In the genomic region with DNA sequence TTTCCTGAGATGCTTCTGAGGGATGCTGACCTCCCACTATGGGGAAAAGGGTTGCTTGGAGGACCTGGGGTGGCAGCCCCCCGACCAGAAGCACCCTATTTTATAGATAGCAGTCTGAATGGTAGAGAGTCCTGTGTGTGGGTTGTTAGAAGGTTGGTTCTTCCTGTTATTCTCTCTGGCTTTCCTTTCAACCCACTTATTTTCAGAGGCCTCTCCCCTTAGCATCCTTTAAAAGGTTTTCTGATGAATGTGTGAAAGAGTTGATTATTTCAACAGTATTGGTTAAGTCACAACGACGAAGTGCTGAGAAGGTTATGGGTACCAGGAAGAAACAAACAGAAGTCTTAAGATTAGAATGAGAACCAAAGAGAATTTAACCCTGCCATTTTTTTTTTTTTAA, we compare ENCODE assay signal across 16 cellular contexts. TPM values are rescaled to one million over a fixed set of nuclear protein-coding genes. Genes with fewer than 3 reads are reported as not detected.
"Had no signal": no experiment of that assay in that cellular context is flagged by ENCODE, and none has a peak within 500 bp of the region (broad histone marks: within the 10 kb centered on the region; RNA-seq: fewer than 3 reads in every experiment).

No MANE protein-coding gene starts in this region.

- H3K9me3 Mint-ChIP-seq: dendritic cell treated with granulocyte-macrophage colony-stimulating factor and Interleukin-4, amounts not matched to agents 40 ng/mL and 50 ng/mL, for 4 days; effector memory CD8-positive, alpha-beta T cell; immature natural killer cell; nephron; stimulated activated effector memory CD8-positive, alpha-beta T cell treated with anti-CD3 and anti-CD28 coated beads, Interleukin-12 subunit alpha, Interleukin-12 subunit beta, amount 100 ng/mL, for 72 hours had no signal

- ATAC-seq: effector memory CD8-positive, alpha-beta T cell; foreskin keratinocyte had no signal

- DNase-seq: aorta; effector memory CD8-positive, alpha-beta T cell; foreskin keratinocyte; glutamatergic neuron; immature natural killer cell; mesenchymal stem cell; occipital lobe; T-helper 9 cell; tibial artery; uterus had no signal

- H3K27ac ChIP-seq: foreskin keratinocyte, tibial artery, uterus had no signal

- H3K9me3 ChIP-seq: tibial artery, uterus had no signal

- H3K4me3 Mint-ChIP-seq: dendritic cell treated with granulocyte-macrophage colony-stimulating factor and Interleukin-4, amounts not matched to agents 40 ng/mL and 50 ng/mL, for 4 days; effector memory CD8-positive, alpha-beta T cell; immature natural killer cell; nephron; stimulated activated effector memory CD8-positive, alpha-beta T cell treated with anti-CD3 and anti-CD28 coated beads, Interleukin-12 subunit alpha, Interleukin-12 subunit beta, amount 100 ng/mL, for 72 hours had no signal

- H3K27me3 Mint-ChIP-seq: dendritic cell treated with granulocyte-macrophage colony-stimulating factor and Interleukin-4, amounts not matched to agents 40 ng/mL and 50 ng/mL, for 4 days had no signal

- H3K27me3 ChIP-seq: foreskin keratinocyte, tibial artery, uterus had no signal

- H3K27ac Mint-ChIP-seq: dendritic cell treated with granulocyte-macrophage colony-stimulating factor and Interleukin-4, amounts not matched to agents 40 ng/mL and 50 ng/mL, for 4 days; nephron; stimulated activated effector memory CD8-positive, alpha-beta T cell treated with anti-CD3 and anti-CD28 coated beads, Interleukin-12 subunit alpha, Interleukin-12 subunit beta, amount 100 ng/mL, for 72 hours had no signal

- H3K4me1 Mint-ChIP-seq: nephron had no signal

RNA-seq across cellular contexts. Expression of gene MANSC4, which starts 20.8 kb away (rescaled TPM):
- total RNA-seq: activated CD8-positive, alpha-beta memory T cell treated with anti-CD3 and anti-CD28 coated beads for 36 hours; aorta; liver; posterior vena cava had no signal
